In genomic region chr3:74766405-74766804, GRCh38 we compare ENCODE assay signal across 20 cellular contexts.
DNase-seq lines count a peak whose midpoint lies in the region; ATAC-seq and TF ChIP-seq lines count a peak whose summit lies in the region.
"Had no signal": no experiment of that assay in that cellular context is flagged by ENCODE, and none has a peak within 500 bp of the region (broad histone marks: within the 10 kb centered on the region; RNA-seq: fewer than 3 reads in every experiment).

No MANE protein-coding gene starts in this region.

- no peak overlapping the region for H3K4me3 Mint-ChIP-seq in neural progenitor cell
- H3K4me3 Mint-ChIP-seq: CD14-positive monocyte; CD4-positive, alpha-beta memory T cell; CD4-positive, CD25-positive, alpha-beta regulatory T cell; CD8-positive, alpha-beta memory T cell had no signal

- H4K20me1 ChIP-seq in MM.1S (ENCODE audit: insufficient read depth, low read length) (no peaks in the 10 kb centered on the region), OCI-LY3 (ENCODE audit: insufficient read depth, low read length) (no peaks in the 10 kb centered on the region), neural progenitor cell (ENCODE audit: low read depth) (no peaks in the 10 kb centered on the region)
- H4K20me1 ChIP-seq: BLaER1 had no signal

- no peaks in the 10 kb centered on the region for H3K36me3 Mint-ChIP-seq in neural progenitor cell
- H3K36me3 Mint-ChIP-seq: CD14-positive monocyte; CD4-positive, alpha-beta memory T cell; CD4-positive, CD25-positive, alpha-beta regulatory T cell; CD8-positive, alpha-beta memory T cell had no signal

- no peaks in the 10 kb centered on the region for H3K27me3 ChIP-seq in MM.1S (replicated peaks; ENCODE audit: insufficient read depth, low read length)
- no peaks in the 10 kb centered on the region for H3K27me3 ChIP-seq in OCI-LY3 (ENCODE audit: low read depth, low read length)
- no peaks in the 10 kb centered on the region for H3K27me3 ChIP-seq in neural progenitor cell
- H3K27me3 ChIP-seq: BE2C, BLaER1 had no signal

- H3K27ac ChIP-seq in MM.1S (ENCODE audit: low read length) (no peak overlapping the region), OCI-LY3 (ENCODE audit: low read length) (no peak overlapping the region), neural progenitor cell (no peak overlapping the region)
- H3K27ac ChIP-seq: BLaER1 had no signal

- H3K4me1 ChIP-seq in MM.1S (ENCODE audit: low read length) (no peaks in the 10 kb centered on the region), OCI-LY3 (ENCODE audit: low read length) (peaks cover 22% of the 10 kb centered on the region), neural progenitor cell (no peaks in the 10 kb centered on the region)
- H3K4me1 ChIP-seq: BE2C, BLaER1 had no signal

- no peak overlapping the region for H3K4me3 ChIP-seq in MM.1S (ENCODE audit: low read length)
- H3K4me3 ChIP-seq in OCI-LY3 (ENCODE audit: low read length): peak overlapping the region; percentile 9; the same call in 1 of the 2 replicates
- H3K4me3 ChIP-seq in neural progenitor cell: no peak overlapping the region
- H3K4me3 ChIP-seq: BLaER1 had no signal

- H3K9me3 Mint-ChIP-seq in neural progenitor cell: no peaks in the 10 kb centered on the region

- DNase-seq in MM.1S: peak; percentile 27
- no peak for DNase-seq in neural progenitor cell (ENCODE audit: low spot score)
- DNase-seq in sciatic nerve (ENCODE audit: low spot score): no peak
- DNase-seq in NCI-H446 (lab: John Stamatoyannopoulos, UW): no peak
- DNase-seq: 8988T; ACHN; BE2C; C1 segment of cervical spinal cord; CD4-positive, alpha-beta memory T cell; CD4-positive, CD25-positive, alpha-beta regulatory T cell; CD8-positive, alpha-beta memory T cell; COR-L47; DMS79 treated with DMSO at 0.1 percent for 48 hours; GF-D8 had no signal

- H3K9me2 ChIP-seq in MM.1S (replicated peaks; ENCODE audit: insufficient read depth, low read length): no peaks in the 10 kb centered on the region

- H3K9me3 ChIP-seq in MM.1S (replicated peaks; ENCODE audit: insufficient read depth, low read length) (no peaks in the 10 kb centered on the region), OCI-LY3 (ENCODE audit: insufficient read depth, low read length) (no peaks in the 10 kb centered on the region), neural progenitor cell (ENCODE audit: low read depth) (no peaks in the 10 kb centered on the region)
- H3K9me3 ChIP-seq: BE2C, BLaER1 had no signal

- ATAC-seq in GM18867 (IDR thresholded peaks at IDR 0.05; ENCODE audit: unreplicated experiment): peak; percentile 72
- ATAC-seq in sciatic nerve: no peak
- no peak for ATAC-seq in GM19452 (IDR thresholded peaks at IDR 0.05; ENCODE audit: unreplicated experiment)
- ATAC-seq in GM19324 (IDR thresholded peaks at IDR 0.05; ENCODE audit: low FRiP score, unreplicated experiment): no peak

- H3K36me3 ChIP-seq in MM.1S (replicated peaks; ENCODE audit: insufficient read depth, low read length) (no peaks in the 10 kb centered on the region), OCI-LY3 (replicated peaks; ENCODE audit: low read depth, low read length) (no peaks in the 10 kb centered on the region), neural progenitor cell (no peaks in the 10 kb centered on the region)
- H3K36me3 ChIP-seq: BE2C, BLaER1 had no signal

- no peak overlapping the region for H2AFZ ChIP-seq in MM.1S (ENCODE audit: low read length)
- peak overlapping the region; percentile 5; the same call in 1 of the 2 replicates for H2AFZ ChIP-seq in OCI-LY3 (ENCODE audit: low read depth, low read length)
- peak overlapping the region; percentile 14 for H2AFZ ChIP-seq in neural progenitor cell (replicated peaks)

- no peak overlapping the region for H3K27ac Mint-ChIP-seq in neural progenitor cell
- H3K27ac Mint-ChIP-seq: CD14-positive monocyte; CD4-positive, alpha-beta memory T cell; CD4-positive, CD25-positive, alpha-beta regulatory T cell; CD8-positive, alpha-beta memory T cell had no signal

- no peak overlapping the region for H3K4me2 ChIP-seq in MM.1S (ENCODE audit: low read depth, low read length)
- H3K4me2 ChIP-seq in OCI-LY3 (ENCODE audit: low read length): peak overlapping the region; percentile 37
- H3K4me2 ChIP-seq in neural progenitor cell: no peak overlapping the region
- H3K4me2 ChIP-seq: BLaER1 had no signal

- H3K79me2 ChIP-seq in MM.1S (ENCODE audit: low read length): no peaks in the 10 kb centered on the region
- H3K79me2 ChIP-seq in OCI-LY3 (ENCODE audit: low read length): no peaks in the 10 kb centered on the region
- H3K79me2 ChIP-seq in neural progenitor cell (ENCODE audit: low read depth): no peaks in the 10 kb centered on the region

- no peak for TF ChIP-seq CTCF in MM.1S (IDR thresholded peaks at IDR 0.05; ENCODE audit: low read length)
- no peak for TF ChIP-seq CTCF in OCI-LY3 (IDR thresholded peaks at IDR 0.05; ENCODE audit: low read depth, low read length)
- no peak for TF ChIP-seq CTCF in neural progenitor cell (IDR thresholded peaks at IDR 0.05)

- no peak overlapping the region for H3K9ac ChIP-seq in MM.1S (ENCODE audit: low read length)
- no peak overlapping the region for H3K9ac ChIP-seq in OCI-LY3 (ENCODE audit: low read length)
- H3K9ac ChIP-seq in neural progenitor cell: no peak overlapping the region
- H3K9ac ChIP-seq: BLaER1 had no signal

- H3F3A ChIP-seq in MM.1S (ENCODE audit: insufficient read depth, low read length) (no peaks in the 10 kb centered on the region), neural progenitor cell (ENCODE audit: low read depth) (no peaks in the 10 kb centered on the region)

- H3K4me1 Mint-ChIP-seq in neural progenitor cell: no peaks in the 10 kb centered on the region
- H3K4me1 Mint-ChIP-seq: CD14-positive monocyte; CD4-positive, alpha-beta memory T cell; CD4-positive, CD25-positive, alpha-beta regulatory T cell; CD8-positive, alpha-beta memory T cell had no signal

- intact Hi-C loops in sciatic nerve (cut with DNase I): no loop called here

- no peaks in the 10 kb centered on the region for H3K27me3 Mint-ChIP-seq in neural progenitor cell (ENCODE audit: insufficient read depth, low read depth)
- H3K27me3 Mint-ChIP-seq: CD4-positive, alpha-beta memory T cell; CD4-positive, CD25-positive, alpha-beta regulatory T cell; CD8-positive, alpha-beta memory T cell had no signal
